ENCODE assay signal across 8 cellular contexts in the genomic region with DNA sequence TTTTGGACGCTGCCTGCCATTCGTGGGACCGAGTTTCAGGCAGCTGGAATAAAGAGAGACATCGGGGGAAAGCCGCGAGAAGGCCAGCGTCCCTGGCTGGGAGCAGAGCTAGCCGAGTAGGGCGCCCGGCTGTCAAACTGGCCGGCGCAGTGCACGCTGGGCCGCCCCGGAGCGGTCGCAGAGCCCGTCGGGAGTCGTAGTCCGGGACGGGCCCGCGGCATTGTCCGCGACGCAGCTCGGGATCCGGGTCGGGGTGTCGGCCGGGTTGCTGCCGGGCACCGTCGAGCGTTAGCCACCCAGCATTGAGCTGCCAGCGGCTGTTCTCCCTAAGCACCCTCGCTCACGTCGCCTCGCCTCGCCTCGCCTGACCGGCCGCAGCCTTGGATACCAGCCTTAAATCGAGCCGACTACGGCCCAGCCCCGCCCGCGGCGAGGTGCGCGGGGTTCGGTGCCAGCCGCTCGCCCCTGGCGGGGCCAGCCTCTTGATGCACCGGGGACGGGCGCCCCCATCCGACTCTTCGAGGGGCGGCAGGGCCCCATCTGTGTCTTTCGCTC. TPM values are rescaled to one million over a fixed set of nuclear protein-coding genes. Genes with fewer than 3 reads are reported as not detected.
DNase-seq lines count a peak whose midpoint lies in the region; ATAC-seq lines count a peak whose summit lies in the region.
"Not testable (repeated sequence)": the region's sequence is repeated elsewhere in the genome, so short reads cannot be mapped to it uniquely, and the experiment has no call there.

No MANE protein-coding gene starts in this region.

- not testable (repeated sequence) for H4K8ac ChIP-seq in mesendoderm (ENCODE audit: low read depth, low read length)

- not testable (repeated sequence) for H3K23ac ChIP-seq in mesendoderm (ENCODE audit: low read length)

- not testable (repeated sequence) for H3K36me3 Mint-ChIP-seq in CD8-positive, alpha-beta memory T cell

- H2BK120ac ChIP-seq in mesendoderm (ENCODE audit: low read depth, low read length): not testable (repeated sequence)

- H2BK5ac ChIP-seq in mesendoderm (ENCODE audit: low read length): not testable (repeated sequence)

- peak; percentile 73 to 91 (median 83) for DNase-seq in CD8-positive, alpha-beta memory T cell
- peak; percentile 57 for DNase-seq in NOMO-1 treated with DMSO at 0.1 percent for 48 hours (lab: John Stamatoyannopoulos, UW; ENCODE audit: unreplicated experiment)
- peak; percentile 67 to 69 for DNase-seq in activated CD8-positive, alpha-beta memory T cell treated with anti-CD3 and anti-CD28 coated beads for 4 hours (ENCODE audit: low read depth in 2 of 2)
- peak; percentile 60 for DNase-seq in effector CD8-positive, alpha-beta T cell (lab: John Stamatoyannopoulos, UW)
- DNase-seq in mesendoderm: peak; percentile 86
- peak; percentile 71 to 74 (median 71) for DNase-seq in stimulated activated CD4-positive, alpha-beta T cell treated with anti-CD3 and anti-CD28 coated beads, TNF-alpha, amount 100 ng/mL, for 4 hours (ENCODE audit: low read depth in 3 of 3)

- peak overlapping the region; percentile 70 to 98 (median 94) for H3K27ac Mint-ChIP-seq in CD8-positive, alpha-beta memory T cell

- peaks cover 19 to 24% (median 20%) of the 10 kb centered on the region in 3 donors for H3K4me1 Mint-ChIP-seq in CD8-positive, alpha-beta memory T cell

- not testable (repeated sequence) for H3K4me2 ChIP-seq in mesendoderm (ENCODE audit: low read length)

- not testable (repeated sequence) for H3K27me3 Mint-ChIP-seq in CD8-positive, alpha-beta memory T cell

- H3K9ac ChIP-seq in mesendoderm (ENCODE audit: low read length): not testable (repeated sequence)

- not testable (repeated sequence) for H3K9me3 ChIP-seq in CD8-positive, alpha-beta memory T cell (ENCODE audit: low read length)

- not testable (repeated sequence) for H3K4ac ChIP-seq in mesendoderm (ENCODE audit: low read depth, low read length)

- not testable (repeated sequence) for H3K79me2 ChIP-seq in mesendoderm (ENCODE audit: control insufficient read depth, insufficient read depth, low read length)

- CTCF ChIA-PET in CD8-positive, alpha-beta memory T cell (lab: Charles Lee): not testable (repeated sequence)

- POLR2A ChIA-PET in CD8-positive, alpha-beta memory T cell (lab: Charles Lee): not testable (repeated sequence)

- H2BK15ac ChIP-seq in mesendoderm (replicated peaks; ENCODE audit: low read depth): not testable (repeated sequence)

- H3K79me1 ChIP-seq in mesendoderm (ENCODE audit: low read length): not testable (repeated sequence)

- WGBS in mesendoderm (ENCODE audit: extremely low coverage, insufficient coverage, low lambda C conversion rate): no CpG with 5 or more reads among the region's 65 CpGs

- not testable (repeated sequence) for H3K18ac ChIP-seq in mesendoderm (ENCODE audit: low read length)

- ATAC-seq in GM19468 (IDR thresholded peaks at IDR 0.05; ENCODE audit: extremely low read depth, unreplicated experiment): peak; percentile 51
- peak; percentile 67 for ATAC-seq in HG03571 (IDR thresholded peaks at IDR 0.05; ENCODE audit: unreplicated experiment)

- H3K27me3 ChIP-seq in CD8-positive, alpha-beta memory T cell (ENCODE audit: insufficient read depth, low read length, poor library complexity, severe bottlenecking); mesendoderm (ENCODE audit: insufficient read depth, low read length, poor library complexity): not testable (repeated sequence)

- H3K27ac ChIP-seq in CD8-positive, alpha-beta memory T cell (ENCODE audit: low read depth, low read length): not testable (repeated sequence)
- peak overlapping the region; percentile 77 for H3K27ac ChIP-seq in mesendoderm (ENCODE audit: low read depth, low read length)

- H3K56ac ChIP-seq in mesendoderm (ENCODE audit: low read length): not testable (repeated sequence)

- not testable (repeated sequence) for H3K36me3 ChIP-seq in CD8-positive, alpha-beta memory T cell (ENCODE audit: insufficient read depth, low read length); mesendoderm (ENCODE audit: control insufficient read depth, insufficient read depth, low read length)

- H3K4me3 Mint-ChIP-seq in CD8-positive, alpha-beta memory T cell: peak overlapping the region; percentile 85 to 100 (median 95)

- H3K4me1 ChIP-seq in CD8-positive, alpha-beta memory T cell (ENCODE audit: insufficient read depth, low read length); mesendoderm (ENCODE audit: control insufficient read depth, low read depth, low read length): not testable (repeated sequence)

- H2AK5ac ChIP-seq in mesendoderm (ENCODE audit: low read length): not testable (repeated sequence)

- not testable (repeated sequence) for H3K9me3 Mint-ChIP-seq in CD8-positive, alpha-beta memory T cell

- H3K4me3 ChIP-seq in CD8-positive, alpha-beta memory T cell (ENCODE audit: low read length): peak overlapping the region; percentile 15
- H3K4me3 ChIP-seq in mesendoderm (ENCODE audit: low read length): not testable (repeated sequence)

- H4K5ac ChIP-seq in mesendoderm (ENCODE audit: low read length): not testable (repeated sequence)

RNA-seq across cellular contexts. Expression of gene NUTM2D, which starts 14.8 kb away (rescaled TPM):
- total RNA-seq in CD8-positive, alpha-beta memory T cell: 1 to 10 TPM; 2.6 to 2.7 TPM
- polyA plus RNA-seq in CD8-positive, alpha-beta memory T cell: not detected
- 1.1 TPM for polyA plus RNA-seq in mesendoderm (2013, experiment 1 of 2)
- 1.1 TPM for polyA plus RNA-seq in mesendoderm (2013, experiment 2 of 2)
